In genomic region chr17:39152134-39152884, GRCh38 we compare ENCODE assay signal across 9 cellular contexts. TPM values are rescaled to one million over a fixed set of nuclear protein-coding genes. Genes with fewer than 3 reads are reported as not detected.
A peak's percentile ranks its signal among the peaks of the same experiment; 100 is the strongest.
DNase-seq lines count a peak whose midpoint lies in the region; ATAC-seq and TF ChIP-seq lines count a peak whose summit lies in the region.
"Had no signal": no experiment of that assay in that cellular context is flagged by ENCODE, and none has a peak within 500 bp of the region (broad histone marks: within the 10 kb centered on the region; RNA-seq: fewer than 3 reads in every experiment).

No MANE protein-coding gene starts in this region.

- no peaks in the 10 kb centered on the region for H3K36me3 ChIP-seq in right lobe of liver
- H3K36me3 ChIP-seq in suprapubic skin = no peaks in the 10 kb centered on the region

- DNase-seq in DMS79 (lab: John Stamatoyannopoulos, UW) (peak; percentile 63), NCI-H82 treated with DMSO at 0.1 percent for 48 hours (lab: John Stamatoyannopoulos, UW; ENCODE audit: unreplicated experiment) (peak; percentile 77), cardiac fibroblast (ENCODE audit: low read depth in 2 of 2) (no peak), right lobe of liver (no peak), suprapubic skin (ENCODE audit: low spot score in 2 of 2) (no peak)

- TF ChIP-seq CTCF in cardiac fibroblast (IDR thresholded peaks at IDR 0.05; ENCODE audit: low read depth, low read length) (no peak), right lobe of liver (IDR thresholded peaks at IDR 0.05) (no peak), suprapubic skin (IDR thresholded peaks at IDR 0.05) (no peak)

- H3K9me3 ChIP-seq in right lobe of liver (no peaks in the 10 kb centered on the region), suprapubic skin (no peaks in the 10 kb centered on the region)
- H3K9me3 ChIP-seq: mucosa of descending colon had no signal

- ATAC-seq in right lobe of liver (no peak), GM19395 (IDR thresholded peaks at IDR 0.05; ENCODE audit: unreplicated experiment) (no peak), HG03378 (IDR thresholded peaks at IDR 0.05; ENCODE audit: unreplicated experiment) (no peak), GM19328 (IDR thresholded peaks at IDR 0.05; ENCODE audit: unreplicated experiment) (no peak)

- TF ChIP-seq EP300 in suprapubic skin (IDR thresholded peaks at IDR 0.05) = no peak

- H3K4me1 ChIP-seq in right lobe of liver (peaks cover 0 to 11% (median 2%) of the 10 kb centered on the region in 4 donors), suprapubic skin (peaks cover 32% of the 10 kb centered on the region)

- TF ChIP-seq POLR2A in right lobe of liver (IDR thresholded peaks at IDR 0.05) = no peak
- TF ChIP-seq POLR2A in suprapubic skin (IDR thresholded peaks at IDR 0.05) = no peak

- H3K27ac ChIP-seq in right lobe of liver = peak overlapping the region in 1 of 3 donors; percentile 33
- peak overlapping the region; percentile 84 for H3K27ac ChIP-seq in suprapubic skin

- H3K27me3 ChIP-seq in right lobe of liver (peaks cover 0 to 3% of the 10 kb centered on the region in 2 donors), suprapubic skin (no peaks in the 10 kb centered on the region)

- intact Hi-C loops in right lobe of liver (cut with DNase I) = loop anchor here (5.0 to 10.0 kb wide), 3 partner anchors 168 to 278 kb away; partner anchors contain the start of gene LASP1 (in 1 of the 2)

- peak overlapping the region; percentile 54 to 87 for H3K4me3 ChIP-seq in cardiac fibroblast (replicated peaks in 1 of 2; ENCODE audit: low read depth in 2 of 2, low read length in 2 of 2)
- H3K4me3 ChIP-seq in right lobe of liver = peak overlapping the region in 2 of 3 donors; percentile 45 to 76
- peak overlapping the region; percentile 85 for H3K4me3 ChIP-seq in suprapubic skin
- H3K4me3 ChIP-seq: mucosa of descending colon had no signal

- whole genome bisulfite sequencing in right lobe of liver (ENCODE audit: insufficient coverage, low coverage, low lambda C conversion rate, missing lambda C conversion rate) = 20% methylated on average over 20 of the region's 23 CpGs
- 7% methylated on average over 22 of the region's 23 CpGs for WGBS in suprapubic skin

RNA-seq across cellular contexts. Expression of gene PLXDC1, which starts 0.9 kb away (rescaled TPM):
- 1 to 10 TPM in 1 of 6 experiments, under 1 TPM in 5; 0.11 to 1.6 (median 0.54) TPM for total RNA-seq in right lobe of liver
- total RNA-seq in suprapubic skin = 10 to 100 TPM in 1 of 4 donors, 1 to 10 TPM in 3; 5.3 to 14.1 (median 6.3) TPM

RNA-seq across cellular contexts. Expression of gene ARL5C, which starts 13.7 kb away (rescaled TPM):
- total RNA-seq in right lobe of liver (not detected), suprapubic skin (not detected)
- total RNA-seq: mucosa of descending colon had no signal

RNA-seq across cellular contexts. Expression of gene CACNB1, which starts 45.2 kb away (rescaled TPM):
- total RNA-seq in right lobe of liver (1 to 10 TPM in 1 of 6 experiments, under 1 TPM in 4, not detected in 1; 0.18 to 1.3 (median 0.27) TPM), suprapubic skin (10 to 100 TPM in 2 of 4 donors, 1 to 10 TPM in 2; 7.9 to 32.9 (median 17.1) TPM)

RNA-seq across cellular contexts. Expression of gene RPL19, which starts 47.8 kb away (rescaled TPM):
- 1,000 to 10,000 TPM in 2 of 6 experiments, 100 to 1,000 TPM in 4; 537 to 1,327 (median 627) TPM for total RNA-seq in right lobe of liver
- 1,000 to 10,000 TPM; 2,327 to 3,514 (median 3,192) TPM for total RNA-seq in suprapubic skin

Comparison
In these comparisons a context has a peak if more than half of its experiments do, and no peak if none do; other contexts are left out.
1. DNase-seq: peak in DMS79 (single experiment) and NCI-H82 treated with DMSO at 0.1 percent for 48 hours (single experiment); none in cardiac fibroblast (0 of 2), right lobe of liver (0 of 3) and suprapubic skin (0 of 2).
2. Peak in every context shown above with its lines, with median percentiles within 50 percentile points of each other: H3K4me3 ChIP-seq.